8 cellular contexts compared by ENCODE assay signal in genomic region chr2:238263204-238264071, GRCh38. TPM values are rescaled to one million over a fixed set of nuclear protein-coding genes. Genes with fewer than 3 reads are reported as not detected.
DNase-seq lines count a peak whose midpoint lies in the region; ATAC-seq, FAIRE-seq and TF ChIP-seq lines count a peak whose summit lies in the region.

No MANE protein-coding gene starts in this region.

- ATAC-seq in GM12878: peak; percentile 96
- ATAC-seq in gastrocnemius medialis: peak; percentile 93
- ATAC-seq in HG03025 (IDR thresholded peaks at IDR 0.05; ENCODE audit: low FRiP score, unreplicated experiment): no peak

- no peak overlapping the region for H3K4me2 ChIP-seq in GM12878 (ENCODE audit: control insufficient read depth, insufficient read depth)

- SMC1A ChIA-PET in GM12878 (lab: Charles Lee; ENCODE audit: uncharacterized antibody, unreplicated experiment): interaction anchor here (0.6 to 1.8 kb wide), 9 partner anchors 12 to 518 kb away, joined by 3 to 8 read pairs (median 4); partner anchors contain the start of gene PER2

- H3K27ac ChIP-seq in GM12878 (ENCODE audit: control insufficient read depth, insufficient read depth): no peak overlapping the region
- H3K27ac ChIP-seq in gastrocnemius medialis: peak overlapping the region; percentile 55 to 70 (median 58)

- H3K4me3 ChIP-seq in GM12878 (no peak overlapping the region), gastrocnemius medialis (no peak overlapping the region)

- H4K20me1 ChIP-seq in GM12878 (ENCODE audit: control insufficient read depth, insufficient read depth): no peaks in the 10 kb centered on the region

- intact Hi-C loops in GM12878 (cut with micrococcal nuclease; ENCODE audit: unreplicated experiment) (loop anchor here (2.0 to 5.0 kb wide), 3 partner anchors 103 to 406 kb away; partner anchors contain the start of gene RAMP1), gastrocnemius medialis (cut with DNase I; ENCODE audit: low total_unique reads) (loop anchor here (5.0 kb wide), 1 partner anchor 401 kb away; no protein-coding TSS in a partner anchor)

- H3K9ac ChIP-seq in GM12878 (ENCODE audit: control insufficient read depth, insufficient read depth, low read length): no peak overlapping the region

- no peak for TF ChIP-seq POLR2A in GM12878 (IDR thresholded peaks at IDR 0.05; ENCODE audit: low read depth, low read length)
- no peak for TF ChIP-seq POLR2A in gastrocnemius medialis (IDR thresholded peaks at IDR 0.05)

- TF ChIP-seq CTCF in GM12878 (IDR thresholded peaks at IDR 0.05 in 2 of 3, conservative IDR thresholded peaks at IDR 0.05 in 1 of 3; ENCODE audit: control insufficient read depth in 2 of 3, extremely low read depth in 1 of 3, insufficient read depth in 1 of 3, low read depth in 3 of 3, low read length in 3 of 3): peak; percentile 78 to 85 (median 80)
- TF ChIP-seq CTCF in gastrocnemius medialis (IDR thresholded peaks at IDR 0.05 in 4 of 5, conservative IDR thresholded peaks at IDR 0.05 in 1 of 5): peak; percentile 76 to 88 (median 86)

- 49% methylated on average over 13 of the region's 13 CpGs for WGBS in GM12878 (ENCODE audit: insufficient coverage, insufficient replicate concordance, low lambda C conversion rate, missing lambda C conversion rate)

- CTCF ChIA-PET in GM12878 (lab: Yijun Ruan, JAX): interaction anchor here (0.7 to 3.7 kb wide), 32 partner anchors 12 to 590 kb away, joined by 3 to 27 read pairs (median 4); partner anchors contain the start of genes ILKAP and PER2

- in situ Hi-C loops in GM12878 (cut with MboI): loop anchor here (5.0 kb wide), 1 partner anchor 406 kb away; the partner anchor contains the start of gene RAMP1
- in situ Hi-C loops in gastrocnemius medialis (cut with MboI; ENCODE audit: low sequenced_read_pairs in 4 of 4): loop anchor here in 3 of 4 donors (10.0 to 25.0 kb wide), 3 partner anchors 301 to 409 kb away; partner anchors contain the start of genes RAMP1 (in 3 of the 3) and UBE2F (in 1 of the 3)

- peaks cover 7 to 36% of the 10 kb centered on the region in 2 experiments for H3K36me3 ChIP-seq in GM12878 (ENCODE audit: control insufficient read depth in 2 of 2, insufficient read depth in 2 of 2, low read length in 1 of 2)
- peaks cover 0 to 69% of the 10 kb centered on the region in 2 donors for H3K36me3 ChIP-seq in gastrocnemius medialis

- BruUV-seq in GM12878 (replicated peaks; lab: Mats Ljungman, UMichigan): TSS peak; percentile 30

- H3K79me2 ChIP-seq in GM12878 (ENCODE audit: control insufficient read depth, insufficient read depth, low read length): no peaks in the 10 kb centered on the region

- RAD21 ChIA-PET in GM12878 (lab: Charles Lee; ENCODE audit: unreplicated experiment): interaction anchor here (0.5 to 2.2 kb wide), 17 partner anchors 42 to 498 kb away, joined by 3 to 13 read pairs (median 4); no protein-coding TSS in a partner anchor

- POLR2A ChIA-PET in GM12878 (lab: Charles Lee): interaction anchor here (0.6 kb wide), 1 partner anchor 751 kb away, joined by 7 read pairs; no protein-coding TSS in a partner anchor

- peak; percentile 67 for TF ChIP-seq RAD21 in GM12878 (IDR thresholded peaks at IDR 0.05; ENCODE audit: insufficient read depth, low read depth, low read length)

- H2AFZ ChIP-seq in GM12878 (ENCODE audit: control insufficient read depth, low read depth, low read length): no peak overlapping the region

- FAIRE-seq in GM12878 (lab: Jason Lieb, UNC): peak; percentile 94

- no peak for TF ChIP-seq EP300 in GM12878 (IDR thresholded peaks at IDR 0.05; ENCODE audit: borderline replicate concordance in 1 of 2, control insufficient read depth in 1 of 2, low read depth in 2 of 2, low read length in 2 of 2)

- H3K4me1 ChIP-seq in GM12878 (ENCODE audit: control insufficient read depth, insufficient read depth, low read length) (no peaks in the 10 kb centered on the region), gastrocnemius medialis (peaks cover 16 to 18% of the 10 kb centered on the region in 2 donors)

- H3K9me3 ChIP-seq in GM12878 (replicated peaks; ENCODE audit: control insufficient read depth, insufficient read depth, low read length) (no peaks in the 10 kb centered on the region), gastrocnemius medialis (no peaks in the 10 kb centered on the region)

- H3K27me3 ChIP-seq in GM12878 (replicated peaks in 1 of 2; ENCODE audit: control insufficient read depth in 2 of 2, insufficient read depth in 2 of 2, low read length in 1 of 2) (no peaks in the 10 kb centered on the region), gastrocnemius medialis (no peaks in the 10 kb centered on the region)

- DNase-seq in NCI-H524 (lab: John Stamatoyannopoulos, UW) (peak; percentile 12 to 81), NCI-H524 treated with DMSO at 0.1 percent for 48 hours (lab: John Stamatoyannopoulos, UW) (no peak), NCI-H146 (lab: John Stamatoyannopoulos, UW) (peak; percentile 47), T-helper 9 cell (peak; percentile 65), GM12878 (ENCODE audit: low read depth, low spot score) (peak; percentile 15), hepatic stellate cell (ENCODE audit: low spot score) (peak; percentile 95), gastrocnemius medialis (peak; percentile 86 to 93)

RNA-seq across cellular contexts. Expression of gene HES6, which starts 23.6 kb away (rescaled TPM):
- 1.2 TPM in 1 of 2 replicates, not detected in the other for total RNA-seq in GM12878 (2013; cell fraction: nucleolus; rRNA removed)
- total RNA-seq in GM12878 (2014; rRNA removed): 1.4 and 1.5 TPM in 2 replicates
- total RNA-seq in GM12878 (2014; rRNA removed; fragmentation: Illumina TruSeq; extraction: Trizol): 0.23 and 0.67 TPM in 2 replicates
- total RNA-seq in GM12878 (2021): 1.7 and 1.8 TPM in 2 replicates
- polyA plus RNA-seq in GM12878 (2011; ENCODE audit: low read depth): 0.43 TPM
- polyA plus RNA-seq in GM12878 (2011; rRNA removed): 0.33 and 0.61 TPM in 2 replicates
- 0.99 and 1.9 TPM in 2 replicates for polyA plus RNA-seq in GM12878 (2011; cell fraction: cytosol; rRNA removed)
- 3.0 and 4.6 TPM in 2 replicates for polyA plus RNA-seq in GM12878 (2011; cell fraction: nucleus; rRNA removed)
- 0.62 and 0.97 TPM in 2 replicates for polyA plus RNA-seq in GM12878 (2012)
- polyA plus RNA-seq in GM12878 (2014; fragmentation: Illumina TruSeq; extraction: Trizol): 0.21 TPM in 1 of 2 replicates, not detected in the other
- under 1 TPM; 0.11 to 0.15 TPM for polyA plus RNA-seq in GM12878 (2014; fragmentation: Nextera tagmentation; extraction: Ambion mirVana)
- 1.2 and 2.5 TPM in 2 replicates for polyA plus RNA-seq in GM12878 (2014; rRNA removed)
- polyA plus RNA-seq in GM12878 (2016; fragmentation: Nextera tagmentation; extraction: Ambion mirVana): 1 to 10 TPM in 1 of 2 experiments, under 1 TPM in 1; 1.00 to 1.1 TPM
- 0.46 TPM in 1 of 2 replicates, not detected in the other for polyA minus RNA-seq in GM12878 (2011; rRNA and poly(A)+ RNA removed)
- polyA minus RNA-seq in GM12878 (2011; cell fraction: cytosol; rRNA and poly(A)+ RNA removed): not detected in 2 replicates
- 1.2 and 2.1 TPM in 2 replicates for polyA minus RNA-seq in GM12878 (2011; cell fraction: nucleus; rRNA and poly(A)+ RNA removed)
- total RNA-seq in gastrocnemius medialis: 10 to 100 TPM; 10.9 to 49.1 (median 27.2) TPM

RNA-seq across cellular contexts. Expression of gene PER2, which starts 25.0 kb away (rescaled TPM):
- 42.5 and 46.3 TPM in 2 replicates for total RNA-seq in GM12878 (2013; cell fraction: nucleolus; rRNA removed)
- total RNA-seq in GM12878 (2014; rRNA removed) (6.4 and 8.7 TPM in 2 replicates), GM12878 (2014; rRNA removed; fragmentation: Illumina TruSeq; extraction: Trizol) (4.1 and 4.5 TPM in 2 replicates), GM12878 (2021) (11.1 and 15.1 TPM in 2 replicates), gastrocnemius medialis (1 to 10 TPM; 4.1 to 7.5 (median 6.7) TPM)
- polyA plus RNA-seq in GM12878 (2011; ENCODE audit: low read depth): 2.2 TPM
- polyA plus RNA-seq in GM12878 (2011; rRNA removed) (2.9 and 4.7 TPM in 2 replicates), GM12878 (2014; fragmentation: Illumina TruSeq; extraction: Trizol) (3.8 and 4.9 TPM in 2 replicates), GM12878 (2014; fragmentation: Nextera tagmentation; extraction: Ambion mirVana) (1 to 10 TPM; 1.5 to 2.6 TPM), GM12878 (2014; rRNA removed) (4.2 and 5.7 TPM in 2 replicates), GM12878 (2016; fragmentation: Nextera tagmentation; extraction: Ambion mirVana) (1 to 10 TPM; 4.4 to 5.5 TPM)
- 3.8 and 5.4 TPM in 2 replicates for polyA plus RNA-seq in GM12878 (2011; cell fraction: cytosol; rRNA removed)
- polyA plus RNA-seq in GM12878 (2011; cell fraction: nucleus; rRNA removed): 10.0 and 15.3 TPM in 2 replicates
- 3.7 and 4.1 TPM in 2 replicates for polyA plus RNA-seq in GM12878 (2012)
- 15.0 and 20.9 TPM in 2 replicates for polyA minus RNA-seq in GM12878 (2011; rRNA and poly(A)+ RNA removed)
- polyA minus RNA-seq in GM12878 (2011; cell fraction: cytosol; rRNA and poly(A)+ RNA removed): 6.5 and 8.2 TPM in 2 replicates
- polyA minus RNA-seq in GM12878 (2011; cell fraction: nucleus; rRNA and poly(A)+ RNA removed): 15.1 and 29.6 TPM in 2 replicates

RNA-seq across cellular contexts. Expression of gene TRAF3IP1, which starts 56.9 kb away (rescaled TPM):
- 5.9 and 7.2 TPM in 2 replicates for total RNA-seq in GM12878 (2013; cell fraction: nucleolus; rRNA removed)
- total RNA-seq in GM12878 (2014; rRNA removed) (3.3 and 3.7 TPM in 2 replicates), GM12878 (2014; rRNA removed; fragmentation: Illumina TruSeq; extraction: Trizol) (3.8 and 4.5 TPM in 2 replicates), GM12878 (2021) (7.5 and 10.9 TPM in 2 replicates), gastrocnemius medialis (10 to 100 TPM in 2 of 4 donors, 1 to 10 TPM in 2; 8.5 to 20.8 (median 10.9) TPM)
- 1.2 TPM for polyA plus RNA-seq in GM12878 (2011; ENCODE audit: low read depth)
- polyA plus RNA-seq in GM12878 (2011; rRNA removed) (2.3 and 3.2 TPM in 2 replicates), GM12878 (2014; fragmentation: Illumina TruSeq; extraction: Trizol) (6.8 and 12.5 TPM in 2 replicates), GM12878 (2014; fragmentation: Nextera tagmentation; extraction: Ambion mirVana) (1 to 10 TPM; 1.6 to 2.1 TPM), GM12878 (2014; rRNA removed) (3.8 and 4.2 TPM in 2 replicates), GM12878 (2016; fragmentation: Nextera tagmentation; extraction: Ambion mirVana) (1 to 10 TPM; 2.0 to 7.4 TPM)
- polyA plus RNA-seq in GM12878 (2011; cell fraction: cytosol; rRNA removed): 1.6 and 2.6 TPM in 2 replicates
- 1.6 and 3.7 TPM in 2 replicates for polyA plus RNA-seq in GM12878 (2011; cell fraction: nucleus; rRNA removed)
- 2.7 TPM in 2 replicates for polyA plus RNA-seq in GM12878 (2012)
- 2.2 and 3.9 TPM in 2 replicates for polyA minus RNA-seq in GM12878 (2011; rRNA and poly(A)+ RNA removed)
- 0.67 and 1.5 TPM in 2 replicates for polyA minus RNA-seq in GM12878 (2011; cell fraction: cytosol; rRNA and poly(A)+ RNA removed)
- 1.9 and 2.1 TPM in 2 replicates for polyA minus RNA-seq in GM12878 (2011; cell fraction: nucleus; rRNA and poly(A)+ RNA removed)

RNA-seq across cellular contexts. Expression of gene ILKAP, which starts 59.9 kb away (rescaled TPM):
- total RNA-seq in GM12878 (2013; cell fraction: nucleolus; rRNA removed): 79.6 and 82.1 TPM in 2 replicates
- 30.2 and 30.8 TPM in 2 replicates for total RNA-seq in GM12878 (2014; rRNA removed)
- 22.9 and 24.0 TPM in 2 replicates for total RNA-seq in GM12878 (2014; rRNA removed; fragmentation: Illumina TruSeq; extraction: Trizol)
- total RNA-seq in GM12878 (2021): 42.2 and 44.5 TPM in 2 replicates
- polyA plus RNA-seq in GM12878 (2011; ENCODE audit: low read depth): 15.1 TPM
- polyA plus RNA-seq in GM12878 (2011; rRNA removed): 39.2 and 46.5 TPM in 2 replicates
- 33.9 and 48.0 TPM in 2 replicates for polyA plus RNA-seq in GM12878 (2011; cell fraction: cytosol; rRNA removed)
- 84.1 and 110 TPM in 2 replicates for polyA plus RNA-seq in GM12878 (2011; cell fraction: nucleus; rRNA removed)
- 23.5 and 26.6 TPM in 2 replicates for polyA plus RNA-seq in GM12878 (2012)
- 23.7 and 30.2 TPM in 2 replicates for polyA plus RNA-seq in GM12878 (2014; fragmentation: Illumina TruSeq; extraction: Trizol)
- 10 to 100 TPM in 1 of 2 experiments, 1 to 10 TPM in 1; 4.2 to 11.2 TPM for polyA plus RNA-seq in GM12878 (2014; fragmentation: Nextera tagmentation; extraction: Ambion mirVana)
- 55.8 and 65.3 TPM in 2 replicates for polyA plus RNA-seq in GM12878 (2014; rRNA removed)
- 10 to 100 TPM; 63.8 to 64.8 TPM for polyA plus RNA-seq in GM12878 (2016; fragmentation: Nextera tagmentation; extraction: Ambion mirVana)
- 35.7 and 40.7 TPM in 2 replicates for polyA minus RNA-seq in GM12878 (2011; rRNA and poly(A)+ RNA removed)
- polyA minus RNA-seq in GM12878 (2011; cell fraction: cytosol; rRNA and poly(A)+ RNA removed): 9.7 and 12.7 TPM in 2 replicates
- polyA minus RNA-seq in GM12878 (2011; cell fraction: nucleus; rRNA and poly(A)+ RNA removed): 30.6 and 68.0 TPM in 2 replicates
- total RNA-seq in gastrocnemius medialis: 10 to 100 TPM; 16.6 to 30.1 (median 23.3) TPM

Comparison
In these comparisons a context has a peak if more than half of its experiments do, and no peak if none do; other contexts are left out.
1. RNA of gene HES6, which starts 23.6 kb away (total RNA-seq): 10.9 to 49.1 TPM in gastrocnemius medialis; 0.23 to 1.8 TPM in GM12878; every median in the first group is over 4 times any median in the second.